Comparison of ENCODE assay signal across 23 cellular contexts in genomic region chr7:43792471-43792870, GRCh38.
"Had no signal": no experiment of that assay in that cellular context is flagged by ENCODE, and none has a peak within 500 bp of the region (broad histone marks: within the 10 kb centered on the region; RNA-seq: fewer than 3 reads in every experiment).

No MANE protein-coding gene starts in this region.

- H3K27ac Mint-ChIP-seq: activated CD4-positive, alpha-beta T cell treated with anti-CD3 and anti-CD28 coated beads for 36 hours; activated CD8-positive, alpha-beta T cell treated with anti-CD3 and anti-CD28 coated beads, Interleukin-2, amount 10 ng/mL, durations not matched to agents 7 days and 5 days; activated naive CD4-positive, alpha-beta T cell treated with anti-CD3 and anti-CD28 coated beads, Interleukin-2, amount 10 ng/mL, durations not matched to agents 7 days and 5 days; activated naive CD8-positive, alpha-beta T cell treated with anti-CD3 and anti-CD28 coated beads, Interleukin-2, amount 10 ng/mL, durations not matched to agents 7 days and 5 days; activated T-cell treated with anti-CD3 and anti-CD28 coated beads, Interleukin-2, amount 50 U/mL, for 24 hours; endodermal cell; mesothelial cell of epicardium; stimulated activated naive CD8-positive, alpha-beta T cell treated with anti-CD3 and anti-CD28 coated beads, Interleukin-15, Interleukin-2, amounts not matched to agents 100 ng/mL and 50 ng/mL, for 24 hours had no signal

- H3K4me1 ChIP-seq: thyroid gland, upper lobe of right lung had no signal

- DNase-seq: activated CD4-positive, alpha-beta T cell treated with anti-CD3 and anti-CD28 coated beads for 36 hours; activated CD4-positive, CD25-positive, alpha-beta regulatory T cell; activated CD8-positive, alpha-beta T cell treated with anti-CD3 and anti-CD28 coated beads, Interleukin-2, amount 10 ng/mL, durations not matched to agents 7 days and 5 days; activated gamma-delta T cell; activated naive CD4-positive, alpha-beta T cell treated with anti-CD3 and anti-CD28 coated beads, Interleukin-2, amount 10 ng/mL, durations not matched to agents 7 days and 5 days; activated naive CD8-positive, alpha-beta T cell treated with anti-CD3 and anti-CD28 coated beads, Interleukin-2, amount 10 ng/mL, durations not matched to agents 7 days and 5 days; activated T-cell treated with anti-CD3 and anti-CD28 coated beads, Interleukin-2, amount 50 U/mL, for 24 hours; amniotic stem cell; brain microvascular endothelial cell; endodermal cell; hippocampal formation; kidney; left colon; mammary epithelial cell; naive B cell; right cardiac atrium; stimulated activated CD4-positive, alpha-beta T cell treated with anti-CD3 and anti-CD28 coated beads, Interleukin-2, amount 100 ng/mL, for 48 hours; substantia nigra; thyroid gland; upper lobe of right lung had no signal

- H3K4me3 ChIP-seq: thyroid gland, upper lobe of right lung had no signal

- H3K4me3 Mint-ChIP-seq: activated CD4-positive, alpha-beta T cell treated with anti-CD3 and anti-CD28 coated beads for 36 hours; activated CD8-positive, alpha-beta T cell treated with anti-CD3 and anti-CD28 coated beads, Interleukin-2, amount 10 ng/mL, durations not matched to agents 7 days and 5 days; activated naive CD4-positive, alpha-beta T cell treated with anti-CD3 and anti-CD28 coated beads, Interleukin-2, amount 10 ng/mL, durations not matched to agents 7 days and 5 days; activated naive CD8-positive, alpha-beta T cell treated with anti-CD3 and anti-CD28 coated beads, Interleukin-2, amount 10 ng/mL, durations not matched to agents 7 days and 5 days; activated T-cell treated with anti-CD3 and anti-CD28 coated beads, Interleukin-2, amount 50 U/mL, for 24 hours; endodermal cell; mesothelial cell of epicardium; stimulated activated naive CD8-positive, alpha-beta T cell treated with anti-CD3 and anti-CD28 coated beads, Interleukin-15, Interleukin-2, amounts not matched to agents 100 ng/mL and 50 ng/mL, for 24 hours had no signal

- ATAC-seq: activated CD4-positive, alpha-beta T cell treated with anti-CD3 and anti-CD28 coated beads for 36 hours; activated CD8-positive, alpha-beta T cell treated with anti-CD3 and anti-CD28 coated beads, Interleukin-2, amount 10 ng/mL, durations not matched to agents 7 days and 5 days; right cardiac atrium had no signal

- H3K4me1 Mint-ChIP-seq: activated CD4-positive, alpha-beta T cell treated with anti-CD3 and anti-CD28 coated beads for 36 hours; endodermal cell; mesothelial cell of epicardium had no signal

- H3K9me3 ChIP-seq: thyroid gland, upper lobe of right lung had no signal

- H3K9me3 Mint-ChIP-seq: activated naive CD4-positive, alpha-beta T cell treated with anti-CD3 and anti-CD28 coated beads, Interleukin-2, amount 10 ng/mL, durations not matched to agents 7 days and 5 days; activated naive CD8-positive, alpha-beta T cell treated with anti-CD3 and anti-CD28 coated beads, Interleukin-2, amount 10 ng/mL, durations not matched to agents 7 days and 5 days; activated T-cell treated with anti-CD3 and anti-CD28 coated beads, Interleukin-2, amount 50 U/mL, for 24 hours; endodermal cell; mesothelial cell of epicardium; naive B cell; stimulated activated naive CD8-positive, alpha-beta T cell treated with anti-CD3 and anti-CD28 coated beads, Interleukin-15, Interleukin-2, amounts not matched to agents 100 ng/mL and 50 ng/mL, for 24 hours had no signal

- H3K27ac ChIP-seq: brain microvascular endothelial cell, epithelial cell of prostate, thyroid gland, upper lobe of right lung had no signal

- H3K27me3 Mint-ChIP-seq: activated CD4-positive, alpha-beta T cell treated with anti-CD3 and anti-CD28 coated beads for 36 hours; activated naive CD4-positive, alpha-beta T cell treated with anti-CD3 and anti-CD28 coated beads, Interleukin-2, amount 10 ng/mL, durations not matched to agents 7 days and 5 days; activated naive CD8-positive, alpha-beta T cell treated with anti-CD3 and anti-CD28 coated beads, Interleukin-2, amount 10 ng/mL, durations not matched to agents 7 days and 5 days; activated T-cell treated with anti-CD3 and anti-CD28 coated beads, Interleukin-2, amount 50 U/mL, for 24 hours; naive B cell; stimulated activated naive CD8-positive, alpha-beta T cell treated with anti-CD3 and anti-CD28 coated beads, Interleukin-15, Interleukin-2, amounts not matched to agents 100 ng/mL and 50 ng/mL, for 24 hours had no signal

- H3K36me3 Mint-ChIP-seq: naive B cell had no signal

- H3K27me3 ChIP-seq: brain microvascular endothelial cell, thyroid gland, upper lobe of right lung had no signal
